ENCODE assay signal across 1 cellular context in genomic region chr14:25014440-25014839, GRCh38.
TF ChIP-seq lines count a peak whose summit lies in the region.

No MANE protein-coding gene starts in this region.

TF ChIP-seq in HepG2, 621 proteins besides CTCF, POLR2A, EP300 and RAD21 (continued from another document and continues in another):
- TF ChIP-seq ATF6 (CRISPR knock-in tag; conservative IDR thresholded peaks at IDR 0.05) (no peak), HCFC1 (IDR thresholded peaks at IDR 0.05; ENCODE audit: low read depth, low read length) (no peak), MAFF (IDR thresholded peaks at IDR 0.05; ENCODE audit: low read depth, low read length) (peak; percentile 45; the same call in 1 of the 2 replicates), IKZF4 (CRISPR knock-in tag; IDR thresholded peaks at IDR 0.05; ENCODE audit: borderline replicate concordance, low read depth, not compliant biosample characterization) (no peak), BORCS8-MEF2B (CRISPR knock-in tag; IDR thresholded peaks at IDR 0.05) (no peak), ZNF354B (CRISPR knock-in tag; IDR thresholded peaks at IDR 0.05) (no peak), FOXP4 (CRISPR knock-in tag; IDR thresholded peaks at IDR 0.05) (no peak), CSRNP1 (CRISPR knock-in tag; IDR thresholded peaks at IDR 0.05) (no peak), ZNF414 (CRISPR knock-in tag; IDR thresholded peaks at IDR 0.05) (peak; percentile 14; the same call in 1 of the 2 replicates), ZNF180 (CRISPR knock-in tag; IDR thresholded peaks at IDR 0.05; ENCODE audit: borderline replicate concordance, low read depth) (no peak), TFDP2 (CRISPR knock-in tag; IDR thresholded peaks at IDR 0.05) (no peak), HOXA7 (CRISPR knock-in tag; IDR thresholded peaks at IDR 0.05) (no peak), ZNF329 (CRISPR knock-in tag; IDR thresholded peaks at IDR 0.05; ENCODE audit: low read depth) (no peak), ZNF510 (CRISPR knock-in tag; IDR thresholded peaks at IDR 0.05; ENCODE audit: low read depth) (no peak), TCF7L2 (IDR thresholded peaks at IDR 0.05; ENCODE audit: low read depth, low read length) (no peak), ZNF816 (CRISPR knock-in tag; IDR thresholded peaks at IDR 0.05; ENCODE audit: borderline replicate concordance) (no peak), PREB (CRISPR knock-in tag; IDR thresholded peaks at IDR 0.05) (no peak), SIX4 (CRISPR knock-in tag; IDR thresholded peaks at IDR 0.05) (no peak), ZNF564 (CRISPR knock-in tag; IDR thresholded peaks at IDR 0.05) (no peak), ZNF143 (CRISPR knock-in tag; IDR thresholded peaks at IDR 0.05) (no peak), CHCHD3 (CRISPR knock-in tag; IDR thresholded peaks at IDR 0.05) (no peak), ZMYM4 (CRISPR knock-in tag; IDR thresholded peaks at IDR 0.05) (peak; percentile 38; the same call in 1 of the 2 replicates), LRRFIP1 (CRISPR knock-in tag; conservative IDR thresholded peaks at IDR 0.05) (no peak), ZBTB25 (CRISPR knock-in tag; IDR thresholded peaks at IDR 0.05) (no peak), ZNF737 (CRISPR knock-in tag; IDR thresholded peaks at IDR 0.05; ENCODE audit: borderline replicate concordance) (no peak), ZNF746 (CRISPR knock-in tag; IDR thresholded peaks at IDR 0.05) (no peak), ZSCAN5A (CRISPR knock-in tag; IDR thresholded peaks at IDR 0.05; ENCODE audit: borderline replicate concordance) (0 out of 2 replicates have a peak, but pooled peaks have one; percentile 47), ESRRA (CRISPR knock-in tag; IDR thresholded peaks at IDR 0.05; ENCODE audit: low read depth) (no peak), RARG (CRISPR knock-in tag; IDR thresholded peaks at IDR 0.05; ENCODE audit: low read depth) (no peak), MXD1 (CRISPR knock-in tag; IDR thresholded peaks at IDR 0.05) (no peak), PRMT3 (CRISPR knock-in tag; IDR thresholded peaks at IDR 0.05; ENCODE audit: borderline replicate concordance, low read depth) (no peak), HMGA1 (CRISPR knock-in tag; conservative IDR thresholded peaks at IDR 0.05) (no peak), ZNF556 (CRISPR knock-in tag; IDR thresholded peaks at IDR 0.05; ENCODE audit: borderline replicate concordance) (no peak), ETV6 (CRISPR knock-in tag; conservative IDR thresholded peaks at IDR 0.05) (no peak), HMGXB4 (CRISPR knock-in tag; IDR thresholded peaks at IDR 0.05; ENCODE audit: borderline replicate concordance in 1 of 2, low read depth in 1 of 2) (no peak; a peak in 1 of 4 replicates), ZBTB33 (CRISPR knock-in tag; IDR thresholded peaks at IDR 0.05) (no peak), ZNF260 (CRISPR knock-in tag; IDR thresholded peaks at IDR 0.05; ENCODE audit: borderline replicate concordance, low read depth) (no peak), HDAC1 (CRISPR knock-in tag; IDR thresholded peaks at IDR 0.05) (0 out of 2 replicates have a peak, but pooled peaks have one; percentile 32), KLF16 (CRISPR knock-in tag; IDR thresholded peaks at IDR 0.05) (no peak), NR2F1 (CRISPR knock-in tag; IDR thresholded peaks at IDR 0.05) (no peak), ZNF879 (CRISPR knock-in tag; IDR thresholded peaks at IDR 0.05) (no peak), ZBTB38 (CRISPR knock-in tag; IDR thresholded peaks at IDR 0.05) (0 out of 2 replicates have a peak, but pooled peaks have one; percentile 34)
